In the genomic region with DNA sequence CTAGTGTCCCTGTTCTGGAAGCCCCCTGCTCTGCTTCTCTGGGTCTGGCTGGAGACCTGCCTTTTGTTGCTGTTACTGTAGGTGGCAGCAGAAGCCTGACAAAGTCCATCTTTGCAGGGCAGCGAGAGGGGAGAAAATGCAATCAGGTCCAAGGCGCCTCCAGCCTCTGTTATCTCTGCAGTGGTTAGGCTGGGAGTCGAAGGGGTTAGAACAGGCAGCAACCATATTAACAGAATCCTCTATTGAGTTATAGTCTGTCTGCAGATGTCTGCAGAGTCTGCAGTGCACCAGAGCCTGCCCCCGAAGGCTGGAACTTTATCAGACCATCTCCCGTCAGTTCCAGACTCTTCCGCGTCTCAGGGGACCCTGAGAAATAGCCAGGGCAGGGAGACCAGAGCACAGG, we compare ENCODE assay signal across 11 cellular contexts.
DNase-seq lines count a peak whose midpoint lies in the region; ATAC-seq and TF ChIP-seq lines count a peak whose summit lies in the region.
"Had no signal": no experiment of that assay in that cellular context is flagged by ENCODE, and none has a peak within 500 bp of the region (broad histone marks: within the 10 kb centered on the region; RNA-seq: fewer than 3 reads in every experiment).

No MANE protein-coding gene starts in this region.

- H3K9me3 ChIP-seq in NT2/D1 (ENCODE audit: insufficient read depth, low read length) (peaks cover 4% of the 10 kb centered on the region; the same call in 1 of the 2 replicates), transverse colon (no peaks in the 10 kb centered on the region)
- H3K9me3 ChIP-seq: BLaER1 treated with 17β-estradiol and CSF1 and Interleukin-3, amounts not matched to agents 10 nM and 100 nM; body of pancreas; sigmoid colon had no signal

- H3K27me3 ChIP-seq in NT2/D1 (ENCODE audit: insufficient read depth, insufficient read length) (no peaks in the 10 kb centered on the region), transverse colon (no peaks in the 10 kb centered on the region)
- H3K27me3 ChIP-seq: BLaER1 treated with 17β-estradiol and CSF1 and Interleukin-3, amounts not matched to agents 10 nM and 100 nM; body of pancreas; sigmoid colon had no signal

- H3K36me3 Mint-ChIP-seq in activated naive CD4-positive, alpha-beta T cell treated with anti-CD3 and anti-CD28 coated beads for 36 hours (ENCODE audit: low read depth): no peaks in the 10 kb centered on the region
- no peaks in the 10 kb centered on the region for H3K36me3 Mint-ChIP-seq in activated naive CD4-positive, alpha-beta T cell treated with anti-CD3 and anti-CD28 coated beads, Interleukin-2, amount 10 ng/mL, durations not matched to agents 7 days and 5 days

- TF ChIP-seq EP300 in transverse colon (IDR thresholded peaks at IDR 0.05; ENCODE audit: low read depth): no peak

- H3K4me3 ChIP-seq in NT2/D1 (ENCODE audit: insufficient read length, low read depth) (no peak overlapping the region), transverse colon (no peak overlapping the region)
- H3K4me3 ChIP-seq: BLaER1 treated with 17β-estradiol and CSF1 and Interleukin-3, amounts not matched to agents 10 nM and 100 nM; body of pancreas; sigmoid colon had no signal

- no peak overlapping the region for H3K27ac ChIP-seq in transverse colon
- H3K27ac ChIP-seq: BLaER1 treated with 17β-estradiol and CSF1 and Interleukin-3, amounts not matched to agents 10 nM and 100 nM; body of pancreas; sigmoid colon had no signal

- no peak overlapping the region for H3K27ac Mint-ChIP-seq in activated naive CD4-positive, alpha-beta T cell treated with anti-CD3 and anti-CD28 coated beads for 36 hours
- no peak overlapping the region for H3K27ac Mint-ChIP-seq in activated naive CD4-positive, alpha-beta T cell treated with anti-CD3 and anti-CD28 coated beads, Interleukin-2, amount 10 ng/mL, durations not matched to agents 7 days and 5 days

- no peaks in the 10 kb centered on the region for H3K9me3 Mint-ChIP-seq in activated naive CD4-positive, alpha-beta T cell treated with anti-CD3 and anti-CD28 coated beads for 36 hours
- no peaks in the 10 kb centered on the region for H3K9me3 Mint-ChIP-seq in activated naive CD4-positive, alpha-beta T cell treated with anti-CD3 and anti-CD28 coated beads, Interleukin-2, amount 10 ng/mL, durations not matched to agents 7 days and 5 days

- in situ Hi-C loops in transverse colon (cut with MboI; ENCODE audit: low pct_ligation_motif_present in 1 of 4, low pct_unique_long_range_greater_than_20kb in 1 of 4, low sequenced_read_pairs in 3 of 4): loop anchor here in 1 of 4 donors (10.0 kb wide), 1 partner anchor 102 kb away; no protein-coding TSS in a partner anchor

- CTCF ChIA-PET in activated naive CD4-positive, alpha-beta T cell treated with anti-CD3 and anti-CD28 coated beads for 36 hours (lab: Charles Lee): no interaction called here
- CTCF ChIA-PET in activated naive CD4-positive, alpha-beta T cell treated with anti-CD3 and anti-CD28 coated beads, Interleukin-2, amount 10 ng/mL, durations not matched to agents 7 days and 5 days (lab: Charles Lee): interaction anchor here (2.0 to 2.7 kb wide), 2 partner anchors 13 to 114 kb away, joined by 5 to 9 read pairs; no protein-coding TSS in a partner anchor

- peak in 4 of 5 experiments; percentile 28 to 50 (median 40) for TF ChIP-seq CTCF in transverse colon (IDR thresholded peaks at IDR 0.05)

- intact Hi-C loops in activated naive CD4-positive, alpha-beta T cell treated with anti-CD3 and anti-CD28 coated beads for 36 hours (cut with micrococcal nuclease): loop anchor here (5.0 kb wide), 1 partner anchor 115 kb away; no protein-coding TSS in a partner anchor
- intact Hi-C loops in transverse colon (cut with DNase I; ENCODE audit: low total_unique reads): loop anchor here (5.0 kb wide), 1 partner anchor 475 kb away; no protein-coding TSS in a partner anchor

- no peak for TF ChIP-seq POLR2A in transverse colon (IDR thresholded peaks at IDR 0.05)

- H3K9ac ChIP-seq in NT2/D1 (ENCODE audit: insufficient read length, low read depth): peak overlapping the region; percentile 23
- H3K9ac ChIP-seq: BLaER1 treated with 17β-estradiol and CSF1 and Interleukin-3, amounts not matched to agents 10 nM and 100 nM had no signal

- H3K4me1 ChIP-seq in NT2/D1 (ENCODE audit: insufficient read depth, insufficient read length) (peaks cover 7% of the 10 kb centered on the region), transverse colon (no peaks in the 10 kb centered on the region)
- H3K4me1 ChIP-seq: BLaER1 treated with 17β-estradiol and CSF1 and Interleukin-3, amounts not matched to agents 10 nM and 100 nM; body of pancreas had no signal

- DNase-seq in activated naive CD4-positive, alpha-beta T cell treated with anti-CD3 and anti-CD28 coated beads for 36 hours: peak; percentile 6
- DNase-seq in activated naive CD4-positive, alpha-beta T cell treated with anti-CD3 and anti-CD28 coated beads, Interleukin-2, amount 10 ng/mL, durations not matched to agents 7 days and 5 days: no peak
- DNase-seq in NT2/D1 (ENCODE audit: low read depth, low spot score) (peak; percentile 46), globus pallidus (ENCODE audit: low spot score) (peak; percentile 10), transverse colon (peak; percentile 10)
- DNase-seq in activated CD8-positive, alpha-beta memory T cell treated with anti-CD3 and anti-CD28 coated beads, Interleukin-2, amount 50 U/mL, for 48 hours: no peak
- no peak for DNase-seq in stimulated activated naive CD4-positive, alpha-beta T cell treated with Interleukin-2 at 50 U/mL for 16 hours (lab: John Stamatoyannopoulos, UW)
- DNase-seq: body of pancreas, sigmoid colon had no signal

- no peak for ATAC-seq in GM18870 (IDR thresholded peaks at IDR 0.05; ENCODE audit: unreplicated experiment)
- ATAC-seq: body of pancreas had no signal

- H3K4me3 Mint-ChIP-seq in activated naive CD4-positive, alpha-beta T cell treated with anti-CD3 and anti-CD28 coated beads for 36 hours: no peak overlapping the region
- no peak overlapping the region for H3K4me3 Mint-ChIP-seq in activated naive CD4-positive, alpha-beta T cell treated with anti-CD3 and anti-CD28 coated beads, Interleukin-2, amount 10 ng/mL, durations not matched to agents 7 days and 5 days

- no peaks in the 10 kb centered on the region for H3K4me1 Mint-ChIP-seq in activated naive CD4-positive, alpha-beta T cell treated with anti-CD3 and anti-CD28 coated beads for 36 hours (ENCODE audit: low read depth)
- no peaks in the 10 kb centered on the region for H3K4me1 Mint-ChIP-seq in activated naive CD4-positive, alpha-beta T cell treated with anti-CD3 and anti-CD28 coated beads, Interleukin-2, amount 10 ng/mL, durations not matched to agents 7 days and 5 days

- no peaks in the 10 kb centered on the region for H3K27me3 Mint-ChIP-seq in activated naive CD4-positive, alpha-beta T cell treated with anti-CD3 and anti-CD28 coated beads for 36 hours (ENCODE audit: low read depth)
- no peaks in the 10 kb centered on the region for H3K27me3 Mint-ChIP-seq in activated naive CD4-positive, alpha-beta T cell treated with anti-CD3 and anti-CD28 coated beads, Interleukin-2, amount 10 ng/mL, durations not matched to agents 7 days and 5 days

- H3K36me3 ChIP-seq in NT2/D1 (ENCODE audit: insufficient read depth, insufficient read length, low read length): no peaks in the 10 kb centered on the region
- no peaks in the 10 kb centered on the region for H3K36me3 ChIP-seq in transverse colon
- H3K36me3 ChIP-seq: BLaER1 treated with 17β-estradiol and CSF1 and Interleukin-3, amounts not matched to agents 10 nM and 100 nM; sigmoid colon had no signal

- WGBS in transverse colon (ENCODE audit: low coverage in 1 of 2), 2 donors: 46% methylated on average over 7 of the region's 7 CpGs; no CpG with 5 or more reads in 1 of the 2 donors

Comparison
In these comparisons a context has a peak if more than half of its experiments do, and no peak if none do; other contexts are left out.
1. DNase-seq: peak in activated naive CD4-positive, alpha-beta T cell treated with anti-CD3 and anti-CD28 coated beads for 36 hours (single experiment), NT2/D1 (single experiment), globus pallidus (single experiment) and transverse colon (single experiment); none in activated naive CD4-positive, alpha-beta T cell treated with anti-CD3 and anti-CD28 coated beads, Interleukin-2, amount 10 ng/mL, durations not matched to agents 7 days and 5 days (single experiment), activated CD8-positive, alpha-beta memory T cell treated with anti-CD3 and anti-CD28 coated beads, Interleukin-2, amount 50 U/mL, for 48 hours (single experiment) and stimulated activated naive CD4-positive, alpha-beta T cell treated with Interleukin-2 at 50 U/mL for 16 hours (single experiment).